Comparison of ENCODE assay signal across 1 cellular context in genomic region chr9:110648698-110649097, GRCh38.
TF ChIP-seq lines count a peak whose summit lies in the region.

No MANE protein-coding gene starts in this region.

TF ChIP-seq in HepG2, 621 proteins besides CTCF, POLR2A, EP300 and RAD21 (continued from another document):
- TF ChIP-seq SRSF1 (optimal IDR thresholded peaks at IDR 0.05; ENCODE audit: low read depth, low read length) (no peak), SUZ12 (IDR thresholded peaks at IDR 0.05; ENCODE audit: low read depth, low read length) (no peak), NFYB (CRISPR knock-in tag; IDR thresholded peaks at IDR 0.05) (peak; percentile 32; the same call in 1 of the 2 replicates), ELF1 (CRISPR knock-in tag; IDR thresholded peaks at IDR 0.05) (no peak), ZNF780A (CRISPR knock-in tag; IDR thresholded peaks at IDR 0.05) (no peak)
